Comparison of ENCODE assay signal across 8 cellular contexts in genomic region chr2:225008935-225009334, GRCh38. TPM values are rescaled to one million over a fixed set of nuclear protein-coding genes. Genes with fewer than 3 reads are reported as not detected.
DNase-seq lines count a peak whose midpoint lies in the region; ATAC-seq and TF ChIP-seq lines count a peak whose summit lies in the region.

No MANE protein-coding gene starts in this region.

- POLR2A ChIA-PET in AG04449 (lab: Yijun Ruan, JAX), result no interaction called here

- ATAC-seq in GM21515 (IDR thresholded peaks at IDR 0.05; ENCODE audit: unreplicated experiment), result no peak
- no peak for ATAC-seq in GM18505 (IDR thresholded peaks at IDR 0.05; ENCODE audit: unreplicated experiment)

- no peak for TF ChIP-seq POLR2A in GM18505 (IDR thresholded peaks at IDR 0.05; ENCODE audit: borderline replicate concordance, extremely low read depth, insufficient read depth, insufficient read length)

- CTCF ChIA-PET in AG04449 (lab: Yijun Ruan, JAX), result interaction anchor here (0.9 to 1.4 kb wide), 9 partner anchors 9 to 274 kb away, joined by 3 to 5 read pairs (median 3); no protein-coding TSS in a partner anchor

- peak; percentile 13 for TF ChIP-seq CTCF in AG04449 (IDR thresholded peaks at IDR 0.05; ENCODE audit: insufficient read depth, low read length, missing control alignments)
- TF ChIP-seq CTCF in GM12874 (IDR thresholded peaks at IDR 0.05; ENCODE audit: insufficient read depth, low read depth, low read length), result peak; percentile 58; the same call in 1 of the 2 replicates
- TF ChIP-seq CTCF in fibroblast of villous mesenchyme (IDR thresholded peaks at IDR 0.05; ENCODE audit: insufficient read depth, low read depth, low read length), result peak; percentile 39

- no peak overlapping the region for H3K4me3 ChIP-seq in AG04449 (ENCODE audit: low read depth, low read length)
- H3K4me3 ChIP-seq in fibroblast of villous mesenchyme (ENCODE audit: low read depth, low read length), result no peak overlapping the region

- DNase-seq in AG04449 (ENCODE audit: low read depth, low spot score), result no peak
- peak; percentile 56 for DNase-seq in NCI-H748 (lab: John Stamatoyannopoulos, UW; ENCODE audit: unreplicated experiment)
- no peak for DNase-seq in fibroblast of villous mesenchyme (ENCODE audit: low read depth)
- no peak for DNase-seq in NCI-H1105 treated with DMSO at 0.1 percent for 48 hours (lab: John Stamatoyannopoulos, UW)
- no peak for DNase-seq in dedifferentiated amniotic fluid mesenchymal stem cell (ENCODE audit: extremely low spot score)

RNA-seq across cellular contexts. Expression of gene DOCK10, which starts 33.3 kb away (rescaled TPM):
- total RNA-seq in fibroblast of villous mesenchyme, result 20.7 and 26.1 TPM in 2 replicates
